13 cellular contexts compared by ENCODE assay signal in genomic region chr10:79019961-79020491, GRCh38. TPM values are rescaled to one million over a fixed set of nuclear protein-coding genes. Genes with fewer than 3 reads are reported as not detected.
DNase-seq lines count a peak whose midpoint lies in the region; ATAC-seq and TF ChIP-seq lines count a peak whose summit lies in the region.
"Had no signal": no experiment of that assay in that cellular context is flagged by ENCODE, and none has a peak within 500 bp of the region (broad histone marks: within the 10 kb centered on the region; RNA-seq: fewer than 3 reads in every experiment).

No MANE protein-coding gene starts in this region.

- WGBS in psoas muscle, 3 donors: 82 to 93% (median 85%) methylated on average over 5 of the region's 5 CpGs
- WGBS in testis, 2 donors: 88 to 91% methylated on average over 5 of the region's 5 CpGs

- no peak for ATAC-seq in psoas muscle
- no peak for ATAC-seq in HG03378 (IDR thresholded peaks at IDR 0.05; ENCODE audit: unreplicated experiment)
- ATAC-seq: activated naive CD8-positive, alpha-beta T cell treated with anti-CD3 and anti-CD28 coated beads, Interleukin-2, amount 50 U/mL, for 24 hours had no signal

- H3K9me3 ChIP-seq in psoas muscle (no peaks in the 10 kb centered on the region), testis (no peaks in the 10 kb centered on the region)

- no peak overlapping the region for H3K4me3 ChIP-seq in psoas muscle
- no peak overlapping the region for H3K4me3 ChIP-seq in testis

- in situ Hi-C loops in GM13977 (cut with MboI; ENCODE audit: low pct_unique_long_range_greater_than_20kb, low sequenced_read_pairs, unreplicated experiment): no loop called here

- DNase-seq in EH (ENCODE audit: low read depth): peak; percentile 18
- DNase-seq in SKM-1 (lab: John Stamatoyannopoulos, UW; ENCODE audit: unreplicated experiment): peak; percentile 32
- peak; percentile 74 for DNase-seq in cardiac septum (ENCODE audit: low spot score)
- DNase-seq in psoas muscle: peak; percentile 73 to 77
- no peak for DNase-seq in testis
- DNase-seq in GM13977 (ENCODE audit: low spot score): no peak
- no peak for DNase-seq in NOMO-1 treated with dmso at 0.1 percent for 144 hours (lab: John Stamatoyannopoulos, UW; ENCODE audit: unreplicated experiment)
- DNase-seq: activated naive CD8-positive, alpha-beta T cell treated with anti-CD3 and anti-CD28 coated beads, Interleukin-2, amount 50 U/mL, for 24 hours; immature natural killer cell; nucleus accumbens; T-helper 1 cell had no signal

- H3K27ac ChIP-seq in psoas muscle: peak overlapping the region; percentile 23
- no peak overlapping the region for H3K27ac ChIP-seq in testis
- H3K27ac ChIP-seq: C4-2B had no signal

- intact Hi-C loops in cardiac septum (cut with DNase I) (no loop called here), psoas muscle (cut with DNase I) (no loop called here), testis (cut with DNase I; ENCODE audit: low total_unique reads) (no loop called here)

- no peaks in the 10 kb centered on the region for H3K27me3 ChIP-seq in psoas muscle (ENCODE audit: insufficient read depth in 3 of 3, low read length in 2 of 3)
- H3K27me3 ChIP-seq in testis: no peaks in the 10 kb centered on the region

- no peaks in the 10 kb centered on the region for H3K36me3 ChIP-seq in psoas muscle (ENCODE audit: insufficient read depth in 1 of 2, low read depth in 1 of 2)
- H3K36me3 ChIP-seq in testis (ENCODE audit: low read depth, missing control alignments): no peaks in the 10 kb centered on the region

- TF ChIP-seq POLR2A in testis (IDR thresholded peaks at IDR 0.05): no peak

- no peak for TF ChIP-seq CTCF in psoas muscle (IDR thresholded peaks at IDR 0.05)
- TF ChIP-seq CTCF in testis (IDR thresholded peaks at IDR 0.05): no peak
- no peak for TF ChIP-seq CTCF in GM13977 (IDR thresholded peaks at IDR 0.05; ENCODE audit: extremely low read depth, insufficient read depth, missing control alignments)

- H3K4me1 ChIP-seq in psoas muscle (peaks cover 24% of the 10 kb centered on the region), testis (peaks cover 5% of the 10 kb centered on the region)

RNA-seq across cellular contexts. Expression of gene ZMIZ1, which starts 48.7 kb away (rescaled TPM):
- total RNA-seq in cardiac septum: 40.7 TPM
- total RNA-seq in psoas muscle: 10 to 100 TPM; 30.0 to 37.6 (median 35.4) TPM
- polyA plus RNA-seq in psoas muscle: 10 to 100 TPM; 10.4 to 24.3 (median 22.0) TPM
- total RNA-seq in testis: 10 to 100 TPM; 18.8 to 22.0 TPM
- 15.2 TPM for polyA plus RNA-seq in testis (ENCODE audit: insufficient read depth, low read depth, low replicate concordance)

Comparison
In these comparisons a context has a peak if more than half of its experiments do, and no peak if none do; other contexts are left out.
1. DNase-seq: peak in EH (single experiment), SKM-1 (single experiment), cardiac septum (single experiment) and psoas muscle (2 of 2); none in testis (single experiment), GM13977 (single experiment) and NOMO-1 treated with dmso at 0.1 percent for 144 hours (single experiment).